In the genomic region with DNA sequence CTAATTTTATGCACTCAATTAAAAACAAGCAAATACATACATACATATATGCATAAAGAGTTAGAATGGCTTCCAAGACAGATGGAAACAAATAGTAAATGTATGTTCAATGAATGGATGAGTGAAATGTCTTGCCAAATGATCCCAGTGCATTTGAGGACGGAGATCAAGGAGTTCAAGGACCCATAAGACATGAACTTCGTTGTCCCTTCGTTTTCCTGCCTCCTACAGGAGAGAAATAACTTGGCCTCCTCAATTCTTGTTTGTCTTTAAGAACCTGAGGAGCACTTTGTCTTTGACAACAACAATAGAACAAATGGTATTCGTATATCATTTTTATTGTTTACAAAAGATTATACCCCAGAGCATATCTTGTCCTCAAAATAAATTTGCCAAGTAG, we compare ENCODE assay signal across 1 cellular context.
TF ChIP-seq lines count a peak whose summit lies in the region.

No MANE protein-coding gene starts in this region.

TF ChIP-seq in endothelial cell of umbilical vein, 7 proteins besides CTCF, POLR2A, EP300 and RAD21:
- TF ChIP-seq FOS (IDR thresholded peaks at IDR 0.05; ENCODE audit: borderline replicate concordance, insufficient read depth, low read length) (no peak), GATA2 (IDR thresholded peaks at IDR 0.05; ENCODE audit: insufficient read depth, insufficient read length, low read depth, low read length) (no peak), POLR2AphosphoS5 (IDR thresholded peaks at IDR 0.05; ENCODE audit: insufficient read depth, low read depth, low read length) (no peak), EZH2 (IDR thresholded peaks at IDR 0.05; ENCODE audit: borderline replicate concordance, low read depth, low read length, severe bottlenecking) (no peak), MYC (IDR thresholded peaks at IDR 0.05; ENCODE audit: low read depth, low read length) (no peak), JUN (IDR thresholded peaks at IDR 0.05; ENCODE audit: borderline replicate concordance, insufficient read depth, insufficient read length, low read depth) (no peak)
- TF ChIP-seq, protein P1, sequence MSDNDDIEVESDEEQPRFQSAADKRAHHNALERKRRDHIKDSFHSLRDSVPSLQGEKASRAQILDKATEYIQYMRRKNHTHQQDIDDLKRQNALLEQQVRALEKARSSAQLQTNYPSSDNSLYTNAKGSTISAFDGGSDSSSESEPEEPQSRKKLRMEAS (IDR thresholded peaks at IDR 0.05; ENCODE audit: insufficient read depth, insufficient read length) = no peak
